Comparison of ENCODE assay signal across 1 cellular context in genomic region chr12:104479141-104479662, GRCh38.
TF ChIP-seq lines count a peak whose summit lies in the region.

No MANE protein-coding gene starts in this region.

TF ChIP-seq in K562, 482 proteins besides CTCF, POLR2A, EP300 and RAD21 (continued from another document and continues in another):
- TF ChIP-seq ZHX1 (conservative IDR thresholded peaks at IDR 0.05; ENCODE audit: low read length) (no peak), PHF8 (IDR thresholded peaks at IDR 0.05; ENCODE audit: borderline replicate concordance, low read length) (no peak), NR4A1 (CRISPR knock-in tag; IDR thresholded peaks at IDR 0.05) (no peak), NR4A1 (tag; IDR thresholded peaks at IDR 0.05) (peak; percentile 62; the same call in 1 of the 2 replicates), SP1 (CRISPR knock-in tag; IDR thresholded peaks at IDR 0.05) (no peak), SRSF9 (IDR thresholded peaks at IDR 0.05; ENCODE audit: borderline replicate concordance, low read depth, low read length) (no peak), NUFIP1 (IDR thresholded peaks at IDR 0.05; ENCODE audit: partially characterized antibody) (no peak), TCFL5 (CRISPR knock-in tag; conservative IDR thresholded peaks at IDR 0.05) (no peak), FOSL1 (tag; conservative IDR thresholded peaks at IDR 0.05) (no peak), RHOXF2B (CRISPR knock-in tag; conservative IDR thresholded peaks at IDR 0.05) (no peak), AFF1 (IDR thresholded peaks at IDR 0.05; ENCODE audit: low read depth in 1 of 2, partially characterized antibody in 2 of 2) (no peak), E2F8 (IDR thresholded peaks at IDR 0.05; ENCODE audit: low read depth, partially characterized antibody) (no peak), NR2C1 (IDR thresholded peaks at IDR 0.05) (no peak), NR2C1 (tag; IDR thresholded peaks at IDR 0.05) (peak; percentile 14; the same call in 1 of the 2 replicates), HINFP (tag; conservative IDR thresholded peaks at IDR 0.05; ENCODE audit: low read depth) (0 out of 2 replicates have a peak, but pooled peaks have one; percentile 5), ELK3 (CRISPR knock-in tag; IDR thresholded peaks at IDR 0.05) (no peak), CREB3 (tag; conservative IDR thresholded peaks at IDR 0.05; ENCODE audit: low read depth) (no peak), SRSF1 (IDR thresholded peaks at IDR 0.05; ENCODE audit: low read depth, low read length) (no peak), MAX (CRISPR knock-in tag; IDR thresholded peaks at IDR 0.05) (no peak), MBD1 (CRISPR knock-in tag; IDR thresholded peaks at IDR 0.05) (no peak), PKNOX1 (IDR thresholded peaks at IDR 0.05) (no peak), MBD2 (IDR thresholded peaks at IDR 0.05; ENCODE audit: borderline replicate concordance, low read depth) (no peak), U2AF2 (optimal IDR thresholded peaks at IDR 0.05; ENCODE audit: low read depth, low read length) (no peak), ZNF592 (IDR thresholded peaks at IDR 0.05) (0 out of 2 replicates have a peak, but pooled peaks have one; percentile 5), USF2 (CRISPR knock-in tag; IDR thresholded peaks at IDR 0.05) (peak; percentile 74), ZNF143 (CRISPR knock-in tag; IDR thresholded peaks at IDR 0.05) (no peak), MNT (conservative IDR thresholded peaks at IDR 0.05) (no peak)
